In the genomic region with DNA sequence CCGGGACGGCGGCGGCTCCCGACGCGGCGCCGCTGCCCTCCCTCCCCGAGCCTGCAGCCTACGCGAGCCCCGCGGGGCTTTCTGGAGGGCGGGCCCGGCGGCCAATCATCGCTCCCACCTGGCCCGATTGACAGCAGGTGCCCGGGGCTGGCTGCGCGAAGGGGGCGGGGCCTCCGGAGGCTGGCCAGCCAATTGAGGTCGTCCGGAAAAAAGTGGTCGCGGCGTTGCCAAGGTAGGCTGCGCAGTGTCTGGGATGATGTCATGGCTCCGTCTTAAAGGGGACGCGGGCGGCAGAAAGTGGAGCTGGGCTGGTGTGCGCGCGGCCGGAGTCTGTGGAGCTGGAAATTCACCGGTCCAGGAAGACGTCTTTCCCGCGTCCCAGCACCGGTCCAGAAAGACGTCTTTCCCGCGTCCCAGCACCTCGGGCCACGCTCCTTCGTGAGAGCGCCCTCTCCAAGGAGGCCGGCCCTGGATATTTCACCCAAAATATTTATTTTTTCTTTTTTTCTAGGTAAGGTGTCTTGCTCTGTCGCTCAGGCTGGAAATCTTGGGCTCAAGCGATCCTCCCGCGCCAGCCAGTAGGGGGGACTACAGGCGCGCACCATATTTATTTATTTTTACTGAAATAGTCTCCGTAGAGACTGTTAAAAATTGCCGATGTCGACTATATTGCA, we compare ENCODE assay signal across 8 cellular contexts. TPM values are rescaled to one million over a fixed set of nuclear protein-coding genes. Genes with fewer than 3 reads are reported as not detected.
DNase-seq lines count a peak whose midpoint lies in the region; ATAC-seq and TF ChIP-seq lines count a peak whose summit lies in the region.

A gene (minus strand): TSS at position 83 of the 674 bp plus-strand sequence. CDS start 154 bp downstream, outside the sequence.

- H3K27ac ChIP-seq in DND-41 (ENCODE audit: low read length): peak within 1 kb of the TSS; percentile 86
- peak within 1 kb of the TSS; percentile 67 for H3K27ac ChIP-seq in KOPT-K1 (ENCODE audit: low read depth, low read length, poor library complexity, severe bottlenecking)
- H3K27ac ChIP-seq in Peyer's patch: peak within 1 kb of the TSS; percentile 93 to 100 (median 96)
- H3K27ac ChIP-seq in muscle layer of colon (ENCODE audit: low read depth, low read length): peak within 1 kb of the TSS; percentile 79

- H2AFZ ChIP-seq in DND-41 (ENCODE audit: low read depth, low read length): peak within 1 kb of the TSS; percentile 71

- DNase-seq in DND-41 (peak; percentile 99), Peyer's patch (peak; percentile 97 to 99 (median 98))
- DNase-seq in activated T-cell treated with anti-CD3 and anti-CD28 coated beads, Interleukin-2, amount 50 U/mL, for 48 hours: peak; percentile 97 to 98
- DNase-seq in stimulated activated CD8-positive, alpha-beta memory T cell treated with anti-CD3 and anti-CD28 coated beads, Interleukin-7, amount 100 ng/mL, for 24 hours (ENCODE audit: low read depth): peak; percentile 94

- TF ChIP-seq POLR2A in Peyer's patch (IDR thresholded peaks at IDR 0.05): peak; percentile 84 to 97

- TF ChIP-seq CTCF in DND-41 (IDR thresholded peaks at IDR 0.05; ENCODE audit: borderline replicate concordance, extremely low read depth, low read length, poor library complexity, severe bottlenecking) (peak; percentile 58), Peyer's patch (IDR thresholded peaks at IDR 0.05) (peak; percentile 12 to 72 (median 51))

- peak within 1 kb of the TSS; percentile 74 for H3K4me2 ChIP-seq in DND-41 (ENCODE audit: insufficient read depth, low read length)

- peak within 1 kb of the TSS; percentile 85 for H3K9ac ChIP-seq in DND-41 (ENCODE audit: low read depth, low read length)
- H3K9ac ChIP-seq in muscle layer of colon (ENCODE audit: low read length): peak within 1 kb of the TSS; percentile 46

- H3K4me1 ChIP-seq in DND-41 (ENCODE audit: insufficient read depth, low read length) (peaks cover 34% of the 10 kb centered on the region), Peyer's patch (peaks cover 0 to 32% (median 11%) of the 10 kb centered on the region in 4 donors), muscle layer of colon (ENCODE audit: insufficient read depth, low read length) (peaks cover 25% of the 10 kb centered on the region)

- H3K79me2 ChIP-seq in DND-41 (ENCODE audit: insufficient read depth, low read length): peaks cover 42% of the 10 kb centered on the region

- peak; percentile 87 for ATAC-seq in DND-41 (ENCODE audit: insufficient read depth, low read depth)
- peak; percentile 87 for ATAC-seq in GM21786 (IDR thresholded peaks at IDR 0.05; ENCODE audit: unreplicated experiment)
- ATAC-seq in esophagus mucosa: peak; percentile 97

- peaks cover 31% of the 10 kb centered on the region for H4K20me1 ChIP-seq in DND-41 (ENCODE audit: insufficient read depth, low read length)

- peak within 1 kb of the TSS; percentile 60 to 66 for H3K4me3 ChIP-seq in DND-41 (ENCODE audit: low read depth in 1 of 2, low read length in 2 of 2)
- peak within 1 kb of the TSS; percentile 65 to 97 (median 84) for H3K4me3 ChIP-seq in Peyer's patch
- peak within 1 kb of the TSS; percentile 64 to 71 for H3K4me3 ChIP-seq in muscle layer of colon (ENCODE audit: low read depth in 1 of 2, low read length in 2 of 2)

- no peaks in the 10 kb centered on the region for H3K9me3 ChIP-seq in DND-41 (ENCODE audit: insufficient read depth, low read length, severe bottlenecking)
- no peaks in the 10 kb centered on the region for H3K9me3 ChIP-seq in KOPT-K1 (ENCODE audit: insufficient read depth, low read length, poor library complexity, severe bottlenecking)
- H3K9me3 ChIP-seq in Peyer's patch: no peaks in the 10 kb centered on the region
- H3K9me3 ChIP-seq in muscle layer of colon (ENCODE audit: low read length): no peaks in the 10 kb centered on the region

- no peaks in the 10 kb centered on the region for H3K27me3 ChIP-seq in DND-41 (ENCODE audit: insufficient read depth, low read length, poor library complexity)
- H3K27me3 ChIP-seq in Peyer's patch: no peaks in the 10 kb centered on the region
- H3K27me3 ChIP-seq in muscle layer of colon (ENCODE audit: control insufficient read depth in 1 of 2, insufficient read depth in 2 of 2, low read length in 2 of 2): no peaks in the 10 kb centered on the region

- H3K36me3 ChIP-seq in DND-41 (ENCODE audit: insufficient read depth, low read length) (peaks cover 30% of the 10 kb centered on the region), KOPT-K1 (ENCODE audit: insufficient read depth, low read length) (peaks cover 28% of the 10 kb centered on the region), Peyer's patch (peaks cover 0 to 11% (median 0%) of the 10 kb centered on the region in 3 donors), muscle layer of colon (ENCODE audit: insufficient read depth, low read length) (peaks cover 10% of the 10 kb centered on the region)

RNA-seq across cellular contexts. Expression of the gene that starts here (rescaled TPM):
- total RNA-seq in Peyer's patch (100 to 1,000 TPM in 1 of 4 donors, 10 to 100 TPM in 3; 64.3 to 151 (median 89.1) TPM), esophagus mucosa (40.3 TPM)

Comparison
In these comparisons a context has a peak if more than half of its experiments do, and no peak if none do; other contexts are left out.
1. Peak in every context shown above with its lines: DNase-seq, ATAC-seq, H3K4me3 ChIP-seq and H3K27ac ChIP-seq.